8 cellular contexts compared by ENCODE assay signal in genomic region chr5:160118349-160119141, GRCh38. TPM values are rescaled to one million over a fixed set of nuclear protein-coding genes. Genes with fewer than 3 reads are reported as not detected.
DNase-seq lines count a peak whose midpoint lies in the region; ATAC-seq and TF ChIP-seq lines count a peak whose summit lies in the region.

No MANE protein-coding gene starts in this region.

- ATAC-seq in GM19324 (IDR thresholded peaks at IDR 0.05; ENCODE audit: low FRiP score, unreplicated experiment) (peak; percentile 29), HG03439 (IDR thresholded peaks at IDR 0.05; ENCODE audit: unreplicated experiment) (peak; percentile 29), SK-N-SH treated with all-trans-retinoic acid at 6 μM for 48 hours (peak; percentile 9)

- peak overlapping the region; percentile 55 for H3K27ac ChIP-seq in adipose tissue (ENCODE audit: low read depth, low read length)

- DNase-seq in BE2C (peak; percentile 51), hepatic stellate cell (ENCODE audit: low spot score) (peak; percentile 36), skeletal muscle cell (ENCODE audit: low read depth) (no peak), NCI-H2107 (lab: John Stamatoyannopoulos, UW) (no peak)

- no peak for TF ChIP-seq CTCF in BE2C (IDR thresholded peaks at IDR 0.05; ENCODE audit: low read depth, low read length)

- H3K27me3 ChIP-seq in BE2C = no peaks in the 10 kb centered on the region

- peaks cover 34% of the 10 kb centered on the region for H3K36me3 ChIP-seq in BE2C

- 0% methylated on average over 77 to 79 of the region's 79 CpGs for WGBS in adipose tissue, 3 donors

- H3K4me3 ChIP-seq in BE2C (ENCODE audit: low read depth, low read length) = peak overlapping the region; percentile 95
- H3K4me3 ChIP-seq in skeletal muscle cell (ENCODE audit: low read depth, low read length) = peak overlapping the region; percentile 67

- H3K9me3 ChIP-seq in BE2C = no peaks in the 10 kb centered on the region

- H3K4me1 ChIP-seq in BE2C = no peaks in the 10 kb centered on the region

TF ChIP-seq in SK-N-SH treated with all-trans-retinoic acid at 6 μM for 48 hours, 23 proteins besides CTCF, POLR2A, EP300 and RAD21:
- TF ChIP-seq ESRRG (CRISPR knock-in tag; IDR thresholded peaks at IDR 0.05) = no peak

RNA-seq across cellular contexts. Expression of gene PWWP2A, which starts 0.7 kb away (rescaled TPM):
- 34.4 TPM for polyA plus RNA-seq in BE2C (2012; ENCODE audit: insufficient read depth, insufficient read length, low read depth)
- 1 to 10 TPM; 4.5 to 7.3 (median 7.2) TPM for polyA plus RNA-seq in adipose tissue

Comparison
In these comparisons a context has a peak if more than half of its experiments do, and no peak if none do; other contexts are left out.
1. DNase-seq: peak in BE2C (single experiment) and hepatic stellate cell (single experiment); none in skeletal muscle cell (single experiment) and NCI-H2107 (single experiment).
2. Peak in every context shown above with its lines, with median percentiles within 50 percentile points of each other: ATAC-seq.